In genomic region chr2:240649331-240649730, GRCh38 we compare ENCODE assay signal across 1 cellular context.
TF ChIP-seq lines count a peak whose summit lies in the region.

No MANE protein-coding gene starts in this region.

TF ChIP-seq in HepG2, 621 proteins besides CTCF, POLR2A, EP300 and RAD21:
- 0 out of 2 replicates have a peak, but pooled peaks have one; percentile 47 for TF ChIP-seq EZH2 (conservative IDR thresholded peaks at IDR 0.05; ENCODE audit: low read depth, low read length)
- no peak for TF ChIP-seq ZNF775 (CRISPR knock-in tag; IDR thresholded peaks at IDR 0.05; ENCODE audit: borderline replicate concordance)
